In genomic region chr10:125102216-125102615, GRCh38 we compare ENCODE assay signal across 12 cellular contexts. TPM values are rescaled to one million over a fixed set of nuclear protein-coding genes. Genes with fewer than 3 reads are reported as not detected.
DNase-seq lines count a peak whose midpoint lies in the region; ATAC-seq and TF ChIP-seq lines count a peak whose summit lies in the region.
"Had no signal": no experiment of that assay in that cellular context is flagged by ENCODE, and none has a peak within 500 bp of the region (broad histone marks: within the 10 kb centered on the region; RNA-seq: fewer than 3 reads in every experiment).

No MANE protein-coding gene starts in this region.

- 19 to 48% (median 34%) methylated on average over 2 to 3 of the region's 3 CpGs for WGBS in spleen, 5 donors

- no peaks in the 10 kb centered on the region for H3K36me3 ChIP-seq in breast epithelium
- H3K36me3 ChIP-seq in Peyer's patch, result peaks cover 0 to 8% (median 0%) of the 10 kb centered on the region in 3 donors
- H3K36me3 ChIP-seq in spleen, result peaks cover 0 to 30% (median 0%) of the 10 kb centered on the region in 6 donors

- intact Hi-C loops in MCF 10A (cut with micrococcal nuclease), result no loop called here
- intact Hi-C loops in breast epithelium (cut with DNase I; ENCODE audit: low total_unique reads), result no loop called here
- intact Hi-C loops in spleen (cut with DNase I; ENCODE audit: low total_unique reads), result no loop called here

- no peaks in the 10 kb centered on the region for H3K27me3 ChIP-seq in breast epithelium
- H3K27me3 ChIP-seq in Peyer's patch, result no peaks in the 10 kb centered on the region
- no peaks in the 10 kb centered on the region for H3K27me3 ChIP-seq in spleen (replicated peaks in 1 of 7)

- TF ChIP-seq POLR2A in breast epithelium (IDR thresholded peaks at IDR 0.05), result no peak
- TF ChIP-seq POLR2A in Peyer's patch (IDR thresholded peaks at IDR 0.05), result no peak
- TF ChIP-seq POLR2A in spleen (IDR thresholded peaks at IDR 0.05), result no peak

- H3K27ac Mint-ChIP-seq in MCF 10A (ENCODE audit: low read depth, unreplicated experiment), result no peak overlapping the region
- H3K27ac Mint-ChIP-seq in activated T-helper 17 cell treated with anti-CD3 and anti-CD28 coated beads, Interleukin-2, amount 50 U/mL, for 72 hours, result no peak overlapping the region
- H3K27ac Mint-ChIP-seq: B cell had no signal

- H3K4me3 ChIP-seq in breast epithelium, result no peak overlapping the region
- H3K4me3 ChIP-seq in Peyer's patch, result no peak overlapping the region
- H3K4me3 ChIP-seq in fibroblast of pulmonary artery (replicated peaks; ENCODE audit: low read depth, low read length), result no peak overlapping the region
- H3K4me3 ChIP-seq in spleen, result no peak overlapping the region
- H3K4me3 ChIP-seq: GM12878 had no signal

- DNase-seq in MCF 10A (ENCODE audit: unreplicated experiment) (peak; percentile 62), breast epithelium (ENCODE audit: low spot score in 2 of 2) (no peak), Peyer's patch (peak in 2 of 3 donors; percentile 49 to 53), fibroblast of pulmonary artery (ENCODE audit: low read depth) (peak; percentile 72), spleen (peak; percentile 74), ACHN (no peak), epidermal melanocyte (ENCODE audit: insufficient read length, low spot score) (no peak)
- DNase-seq: SW 1271 had no signal

- H3K4me1 ChIP-seq in breast epithelium, result no peaks in the 10 kb centered on the region
- H3K4me1 ChIP-seq in Peyer's patch, result peaks cover 0 to 20% (median 2%) of the 10 kb centered on the region in 4 donors
- peaks cover 0 to 68% (median 38%) of the 10 kb centered on the region in 6 donors for H3K4me1 ChIP-seq in spleen

- POLR2A ChIA-PET in MCF 10A (lab: Yijun Ruan, JAX), result interaction anchor here (1.5 to 2.6 kb wide), 2 partner anchors 17 to 22 kb away, joined by 9 to 11 read pairs; no protein-coding TSS in a partner anchor

- TF ChIP-seq CTCF in MCF 10A (IDR thresholded peaks at IDR 0.05; ENCODE audit: unreplicated experiment), result no peak
- no peak for TF ChIP-seq CTCF in breast epithelium (IDR thresholded peaks at IDR 0.05)
- TF ChIP-seq CTCF in Peyer's patch (IDR thresholded peaks at IDR 0.05), result no peak
- TF ChIP-seq CTCF in fibroblast of pulmonary artery (IDR thresholded peaks at IDR 0.05; ENCODE audit: low read length, missing control alignments), result no peak
- no peak for TF ChIP-seq CTCF in spleen (IDR thresholded peaks at IDR 0.05 in 8 of 11, conservative IDR thresholded peaks at IDR 0.05 in 3 of 11)

- no peaks in the 10 kb centered on the region for H3K9me3 Mint-ChIP-seq in MCF 10A (ENCODE audit: unreplicated experiment)
- H3K9me3 Mint-ChIP-seq in activated T-helper 17 cell treated with anti-CD3 and anti-CD28 coated beads, Interleukin-2, amount 50 U/mL, for 72 hours, result no peaks in the 10 kb centered on the region

- H3K27ac ChIP-seq in breast epithelium, result no peak overlapping the region
- H3K27ac ChIP-seq in Peyer's patch, result peak overlapping the region in 2 of 4 donors; percentile 58 to 77
- peak overlapping the region in 4 of 8 donors; percentile 46 to 57 (median 50) for H3K27ac ChIP-seq in spleen

- CTCF ChIA-PET in MCF 10A (lab: Yijun Ruan, JAX), result interaction anchor here (0.7 to 2.3 kb wide), 6 partner anchors 21 to 90 kb away, joined by 3 to 13 read pairs (median 6); no protein-coding TSS in a partner anchor

- no peaks in the 10 kb centered on the region for H3K27me3 Mint-ChIP-seq in MCF 10A (ENCODE audit: insufficient read depth, unreplicated experiment)
- H3K27me3 Mint-ChIP-seq in activated T-helper 17 cell treated with anti-CD3 and anti-CD28 coated beads, Interleukin-2, amount 50 U/mL, for 72 hours, result peaks cover 6% of the 10 kb centered on the region

- peaks cover 30% of the 10 kb centered on the region for H3K4me1 Mint-ChIP-seq in MCF 10A (ENCODE audit: insufficient read depth, unreplicated experiment)
- no peaks in the 10 kb centered on the region for H3K4me1 Mint-ChIP-seq in activated T-helper 17 cell treated with anti-CD3 and anti-CD28 coated beads, Interleukin-2, amount 50 U/mL, for 72 hours
- H3K4me1 Mint-ChIP-seq: B cell had no signal

- in situ Hi-C loops in ACHN (cut with HindIII; ENCODE audit: low pct_ligation_motif_present, low pct_unique_long_range_greater_than_20kb, low sequenced_read_pairs), result no loop called here

- ATAC-seq in activated T-helper 17 cell treated with anti-CD3 and anti-CD28 coated beads, Interleukin-2, amount 50 U/mL, for 72 hours (replicated peaks), result no peak
- ATAC-seq: GM12878; naive thymus-derived CD8-positive, alpha-beta T cell had no signal

- no peak overlapping the region for H3K4me3 Mint-ChIP-seq in MCF 10A (ENCODE audit: unreplicated experiment)
- no peak overlapping the region for H3K4me3 Mint-ChIP-seq in activated T-helper 17 cell treated with anti-CD3 and anti-CD28 coated beads, Interleukin-2, amount 50 U/mL, for 72 hours
- H3K4me3 Mint-ChIP-seq: B cell; naive thymus-derived CD8-positive, alpha-beta T cell had no signal

- no TSS peak for BruUV-seq in MCF 10A (replicated peaks; lab: Mats Ljungman, UMichigan)

- peaks cover 70% of the 10 kb centered on the region for H3K36me3 Mint-ChIP-seq in MCF 10A (ENCODE audit: insufficient read depth, unreplicated experiment)
- H3K36me3 Mint-ChIP-seq in activated T-helper 17 cell treated with anti-CD3 and anti-CD28 coated beads, Interleukin-2, amount 50 U/mL, for 72 hours (ENCODE audit: low read depth), result no peaks in the 10 kb centered on the region
- H3K36me3 Mint-ChIP-seq: naive thymus-derived CD8-positive, alpha-beta T cell had no signal

- H3K9me3 ChIP-seq in breast epithelium, result no peaks in the 10 kb centered on the region
- H3K9me3 ChIP-seq in Peyer's patch, result no peaks in the 10 kb centered on the region
- H3K9me3 ChIP-seq in spleen, result no peaks in the 10 kb centered on the region

RNA-seq across cellular contexts. Expression of gene CTBP2, which starts 58.1 kb away (rescaled TPM):
- 129 and 152 TPM in 2 replicates for total RNA-seq in MCF 10A (2022)
- 10 to 100 TPM; 53.1 to 91.2 (median 65.9) TPM for total RNA-seq in breast epithelium
- 10 to 100 TPM; 53.6 to 83.8 (median 64.7) TPM for total RNA-seq in Peyer's patch
- 10 to 100 TPM; 32.2 to 74.4 (median 52.0) TPM for total RNA-seq in spleen
- polyA plus RNA-seq in spleen, result 10 to 100 TPM in 1 of 3 donors, 1 to 10 TPM in 2; 6.7 to 19.2 (median 7.0) TPM
- 1 to 10 TPM in 1 of 2 donors, under 1 TPM in 1; 0.74 to 1.1 TPM for total RNA-seq in activated T-helper 17 cell treated with anti-CD3 and anti-CD28 coated beads, Interleukin-2, amount 50 U/mL, for 72 hours

Comparison
In these comparisons a context has a peak if more than half of its experiments do, and no peak if none do; other contexts are left out.
1. DNase-seq: peak in MCF 10A (single experiment), Peyer's patch (2 of 3), fibroblast of pulmonary artery (single experiment) and spleen (single experiment); none in breast epithelium (0 of 2), ACHN (single experiment) and epidermal melanocyte (single experiment).
2. RNA of gene CTBP2, which starts 58.1 kb away (total RNA-seq): 129 to 152 TPM in MCF 10A, 53.6 to 83.8 TPM in Peyer's patch, 53.1 to 91.2 TPM in breast epithelium and 32.2 to 74.4 TPM in spleen; 0.74 to 1.1 TPM in activated T-helper 17 cell treated with anti-CD3 and anti-CD28 coated beads, Interleukin-2, amount 50 U/mL, for 72 hours; every median in the first group is over 10 times any median in the second.